8 cellular contexts compared by ENCODE assay signal in the genomic region with DNA sequence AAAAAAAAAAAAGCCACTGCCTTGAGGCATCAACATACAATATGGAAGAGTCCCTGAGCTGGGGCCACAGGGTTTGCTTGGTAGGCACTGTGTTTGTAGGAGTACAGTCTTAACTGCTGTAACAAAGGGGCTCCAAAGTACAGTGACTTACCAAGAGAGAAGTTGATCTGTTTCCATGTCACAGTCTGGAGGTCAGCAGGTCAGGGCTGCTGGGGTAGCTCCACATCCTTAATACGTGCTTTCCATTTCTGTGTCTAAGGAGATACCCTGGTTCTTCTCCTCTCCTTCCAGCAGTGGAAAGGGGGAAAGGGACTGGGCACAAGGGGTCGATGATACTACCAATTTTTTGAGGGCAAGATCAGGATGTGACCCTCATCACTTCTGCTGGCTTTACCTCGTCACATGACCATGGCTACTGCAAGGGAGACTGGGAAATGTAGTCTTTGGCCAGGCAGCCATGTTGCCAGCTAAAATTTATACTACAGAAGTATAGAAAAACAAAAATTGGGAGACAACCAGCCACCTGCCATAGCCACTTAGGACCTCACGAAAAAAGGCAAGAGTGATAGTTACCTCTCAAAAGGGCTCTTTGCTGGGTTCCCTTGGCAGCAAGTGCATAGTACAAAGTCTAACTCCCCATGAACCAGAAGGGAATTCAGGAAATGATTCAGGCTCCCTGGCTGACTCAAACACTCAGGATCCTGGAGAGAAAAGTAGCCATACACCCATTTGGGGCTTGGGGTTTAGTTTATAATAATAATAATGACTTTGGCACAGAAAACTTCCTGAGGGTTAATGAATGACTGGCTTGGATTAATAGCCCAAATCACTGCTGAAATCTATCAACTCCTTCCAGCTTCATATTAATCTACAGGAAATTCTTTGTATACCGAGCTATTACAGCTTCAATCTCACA. TPM values are rescaled to one million over a fixed set of nuclear protein-coding genes. Genes with fewer than 3 reads are reported as not detected.
A peak's percentile ranks its signal among the peaks of the same experiment; 100 is the strongest.
DNase-seq lines count a peak whose midpoint lies in the region; ATAC-seq and TF ChIP-seq lines count a peak whose summit lies in the region.

No MANE protein-coding gene starts in this region.

- no peaks in the 10 kb centered on the region for H3K9me3 ChIP-seq in left ventricle myocardium inferior (replicated peaks)

- peak; percentile 62 for ATAC-seq in activated B cell treated with CpG ODN at 0.5 μM for 24 hours (ENCODE audit: low read depth)
- ATAC-seq in HG03045 (IDR thresholded peaks at IDR 0.05; ENCODE audit: unreplicated experiment): no peak
- no peak for ATAC-seq in GM21390 (IDR thresholded peaks at IDR 0.05; ENCODE audit: unreplicated experiment)

- POLR2A ChIA-PET in activated B cell treated with CpG ODN at 0.5 μM for 24 hours (lab: Charles Lee): no interaction called here

- peak overlapping the region; percentile 17 for H3K4me3 Mint-ChIP-seq in activated B cell treated with CpG ODN at 0.5 μM for 24 hours
- peak overlapping the region; percentile 37 for H3K4me3 Mint-ChIP-seq in stimulated activated naive CD8-positive, alpha-beta T cell treated with anti-CD3 and anti-CD28 coated beads, Interleukin-15, Interleukin-2, amounts not matched to agents 100 ng/mL and 50 ng/mL, for 24 hours

- H3K27ac ChIP-seq in left ventricle myocardium inferior (replicated peaks): peak overlapping the region; percentile 68

- peaks cover 39% of the 10 kb centered on the region for H3K4me1 ChIP-seq in left ventricle myocardium inferior

- no peaks in the 10 kb centered on the region for H3K27me3 Mint-ChIP-seq in activated B cell treated with CpG ODN at 0.5 μM for 24 hours
- no peaks in the 10 kb centered on the region for H3K27me3 Mint-ChIP-seq in stimulated activated naive CD8-positive, alpha-beta T cell treated with anti-CD3 and anti-CD28 coated beads, Interleukin-15, Interleukin-2, amounts not matched to agents 100 ng/mL and 50 ng/mL, for 24 hours

- intact Hi-C loops in activated B cell treated with CpG ODN at 0.5 μM for 24 hours (cut with micrococcal nuclease): no loop called here
- intact Hi-C loops in left ventricle myocardium inferior (cut with micrococcal nuclease): no loop called here

- H3K4me1 Mint-ChIP-seq in activated B cell treated with CpG ODN at 0.5 μM for 24 hours: peaks cover 4% of the 10 kb centered on the region
- H3K4me1 Mint-ChIP-seq in stimulated activated naive CD8-positive, alpha-beta T cell treated with anti-CD3 and anti-CD28 coated beads, Interleukin-15, Interleukin-2, amounts not matched to agents 100 ng/mL and 50 ng/mL, for 24 hours (ENCODE audit: low read depth): peaks cover 18% of the 10 kb centered on the region

- H3K27ac Mint-ChIP-seq in activated B cell treated with CpG ODN at 0.5 μM for 24 hours: peak overlapping the region; percentile 50
- H3K27ac Mint-ChIP-seq in stimulated activated naive CD8-positive, alpha-beta T cell treated with anti-CD3 and anti-CD28 coated beads, Interleukin-15, Interleukin-2, amounts not matched to agents 100 ng/mL and 50 ng/mL, for 24 hours: peak overlapping the region; percentile 59

- no peaks in the 10 kb centered on the region for H3K36me3 Mint-ChIP-seq in activated B cell treated with CpG ODN at 0.5 μM for 24 hours (ENCODE audit: low read depth)
- peaks cover 14% of the 10 kb centered on the region for H3K36me3 Mint-ChIP-seq in stimulated activated naive CD8-positive, alpha-beta T cell treated with anti-CD3 and anti-CD28 coated beads, Interleukin-15, Interleukin-2, amounts not matched to agents 100 ng/mL and 50 ng/mL, for 24 hours (ENCODE audit: low read depth)

- no peak overlapping the region for H3K4me3 ChIP-seq in left ventricle myocardium inferior

- CTCF ChIA-PET in activated B cell treated with CpG ODN at 0.5 μM for 24 hours (lab: Charles Lee): no interaction called here

- no peaks in the 10 kb centered on the region for H3K9me3 Mint-ChIP-seq in activated B cell treated with CpG ODN at 0.5 μM for 24 hours
- peaks cover under 1% of the 10 kb centered on the region for H3K9me3 Mint-ChIP-seq in stimulated activated naive CD8-positive, alpha-beta T cell treated with anti-CD3 and anti-CD28 coated beads, Interleukin-15, Interleukin-2, amounts not matched to agents 100 ng/mL and 50 ng/mL, for 24 hours

- H3K36me3 ChIP-seq in left ventricle myocardium inferior: no peaks in the 10 kb centered on the region

- DNase-seq in COLO829 (ENCODE audit: low spot score) (peak; percentile 86), HK-2 (ENCODE audit: unreplicated experiment) (peak; percentile 29), activated B cell treated with CpG ODN at 0.5 μM for 24 hours (no peak), left ventricle myocardium inferior (no peak), NCI-H2196 (lab: John Stamatoyannopoulos, UW; ENCODE audit: unreplicated experiment) (no peak)

- TF ChIP-seq CTCF in activated B cell treated with CpG ODN at 0.5 μM for 24 hours (IDR thresholded peaks at IDR 0.05): no peak
- TF ChIP-seq CTCF in left ventricle myocardium inferior (IDR thresholded peaks at IDR 0.05; ENCODE audit: borderline replicate concordance): no peak

- no peaks in the 10 kb centered on the region for H3K27me3 ChIP-seq in left ventricle myocardium inferior (ENCODE audit: low read depth)

RNA-seq across cellular contexts. Expression of gene ATP5PO, which starts 52.7 kb away (rescaled TPM):
- 169 and 193 TPM in 2 replicates for total RNA-seq in activated B cell treated with CpG ODN at 0.5 μM for 24 hours
- 780 TPM for total RNA-seq in left ventricle myocardium inferior

Comparison
In these comparisons a context has a peak if more than half of its experiments do, and no peak if none do; other contexts are left out.
1. DNase-seq: peak in COLO829 (single experiment) and HK-2 (single experiment); none in activated B cell treated with CpG ODN at 0.5 μM for 24 hours (single experiment), left ventricle myocardium inferior (single experiment) and NCI-H2196 (single experiment).